ENCODE assay signal across 21 cellular contexts in the genomic region with DNA sequence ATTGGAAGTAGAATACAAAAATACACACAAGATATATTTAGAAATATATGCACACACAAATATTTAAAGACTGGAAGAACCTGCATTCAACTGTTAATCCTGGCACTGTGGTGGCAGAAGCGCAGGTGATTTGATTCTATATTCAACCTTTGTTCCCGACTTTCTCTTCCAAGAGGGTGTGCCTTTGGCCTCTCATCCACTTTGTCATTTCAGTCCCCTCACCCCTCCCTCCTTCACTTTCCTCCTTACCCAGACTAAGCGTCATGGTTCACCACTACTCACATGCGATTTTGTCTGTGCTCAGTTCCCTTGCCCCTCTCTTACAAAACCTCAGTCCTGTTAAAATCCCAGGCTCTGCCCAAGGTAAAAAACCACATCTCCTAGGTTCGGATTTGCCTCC. TPM values are rescaled to one million over a fixed set of nuclear protein-coding genes. Genes with fewer than 3 reads are reported as not detected.
"Had no signal": no experiment of that assay in that cellular context is flagged by ENCODE, and none has a peak within 500 bp of the region (broad histone marks: within the 10 kb centered on the region; RNA-seq: fewer than 3 reads in every experiment).

No MANE protein-coding gene starts in this region.

- DNase-seq: activated CD4-positive, alpha-beta memory T cell treated with anti-CD3 and anti-CD28 coated beads for 36 hours; activated naive CD4-positive, alpha-beta T cell treated with anti-CD3 and anti-CD28 coated beads, Interleukin-2, amount 50 U/mL, for 16 hours; dermis blood vessel endothelial cell; effector memory CD4-positive, alpha-beta T cell; esophagus squamous epithelium; naive B cell; spleen; stimulated activated naive CD4-positive, alpha-beta T cell; substantia nigra; SW 1271; T-helper 2 cell; tibial artery; uterus; WERI-Rb-1 had no signal

- H3K36me3 ChIP-seq: breast epithelium, uterus had no signal

- H3K27me3 Mint-ChIP-seq: activated CD4-positive, alpha-beta memory T cell treated with anti-CD3 and anti-CD28 coated beads for 36 hours; naive B cell had no signal

- H3K9me3 ChIP-seq: ascending aorta, breast epithelium, esophagus squamous epithelium, spleen, tibial artery, uterus had no signal

- ATAC-seq: sciatic nerve had no signal

- H3K27me3 ChIP-seq: ascending aorta, breast epithelium, esophagus squamous epithelium, spleen, tibial artery, uterus had no signal

- H3K4me3 ChIP-seq: ascending aorta, breast epithelium, esophagus squamous epithelium, lung, spleen, tibial artery, uterus had no signal

- H3K9me3 Mint-ChIP-seq: activated CD4-positive, alpha-beta memory T cell treated with anti-CD3 and anti-CD28 coated beads for 36 hours; naive B cell had no signal

- H3K27ac ChIP-seq: ascending aorta, breast epithelium, esophagus squamous epithelium, spleen, tibial artery, uterus, WERI-Rb-1 had no signal

- H3K4me1 ChIP-seq: ascending aorta, breast epithelium, esophagus squamous epithelium, spleen, tibial artery, uterus had no signal

- H3K27ac Mint-ChIP-seq: activated CD4-positive, alpha-beta memory T cell treated with anti-CD3 and anti-CD28 coated beads for 36 hours had no signal

- H3K4me3 Mint-ChIP-seq: activated CD4-positive, alpha-beta memory T cell treated with anti-CD3 and anti-CD28 coated beads for 36 hours; naive B cell had no signal

RNA-seq across cellular contexts. Expression of gene OR6B2, which starts 32.2 kb away (rescaled TPM):
- total RNA-seq: activated CD4-positive, alpha-beta memory T cell treated with anti-CD3 and anti-CD28 coated beads for 36 hours; ascending aorta; breast epithelium; cerebellum; dermis blood vessel endothelial cell; esophagus squamous epithelium; lung; osteocyte; pulmonary artery endothelial cell; spleen; uterus had no signal
- polyA plus RNA-seq: lung, spleen had no signal

RNA-seq across cellular contexts. Expression of gene OR6B3, which starts 55.3 kb away (rescaled TPM):
- total RNA-seq: activated CD4-positive, alpha-beta memory T cell treated with anti-CD3 and anti-CD28 coated beads for 36 hours; ascending aorta; cerebellum; dermis blood vessel endothelial cell; esophagus squamous epithelium; lung; osteocyte; pulmonary artery endothelial cell; spleen; uterus had no signal
- polyA plus RNA-seq: lung, spleen had no signal
